ENCODE assay signal across 24 cellular contexts in genomic region chr9:87681271-87682061, GRCh38. TPM values are rescaled to one million over a fixed set of nuclear protein-coding genes. Genes with fewer than 3 reads are reported as not detected.
A peak's percentile ranks its signal among the peaks of the same experiment; 100 is the strongest.
DNase-seq lines count a peak whose midpoint lies in the region; ATAC-seq, FAIRE-seq and TF ChIP-seq lines count a peak whose summit lies in the region.
"Had no signal": no experiment of that assay in that cellular context is flagged by ENCODE, and none has a peak within 500 bp of the region (broad histone marks: within the 10 kb centered on the region; RNA-seq: fewer than 3 reads in every experiment).

No MANE protein-coding gene starts in this region.

- no peak overlapping the region for H2BK120ac ChIP-seq in IMR-90 (ENCODE audit: low read depth, low read length)

- no peaks in the 10 kb centered on the region for H3K9me3 ChIP-seq in IMR-90 (ENCODE audit: control insufficient read depth, insufficient read depth, low read length)
- no peaks in the 10 kb centered on the region for H3K9me3 ChIP-seq in HepG2 (ENCODE audit: low read length)

- H3K23ac ChIP-seq in IMR-90 (ENCODE audit: low read depth, low read length) = no peak overlapping the region

- H4K91ac ChIP-seq in IMR-90 (ENCODE audit: insufficient read depth, low read depth, low read length) = no peak overlapping the region

- no peak overlapping the region for H3K4ac ChIP-seq in IMR-90 (ENCODE audit: low read depth, low read length)

- intact Hi-C loops in IMR-90 (cut with micrococcal nuclease) (no loop called here), HepG2 (cut with micrococcal nuclease; ENCODE audit: unreplicated experiment) (loop anchor here (5.0 to 10.0 kb wide), 2 partner anchors 46 to 363 kb away; partner anchors contain the start of gene CTSL)

- H3K14ac ChIP-seq in IMR-90 (replicated peaks; ENCODE audit: low read depth, low read length) = no peak overlapping the region

- no peak overlapping the region for H3K4me2 ChIP-seq in IMR-90 (ENCODE audit: low read depth, low read length)
- no peak overlapping the region for H3K4me2 ChIP-seq in HepG2 (ENCODE audit: low read depth, low read length)

- H4K8ac ChIP-seq in IMR-90 (ENCODE audit: low read depth in 2 of 2, low read length in 2 of 2) = no peak overlapping the region

- no peaks in the 10 kb centered on the region for H3K27me3 Mint-ChIP-seq in type B pancreatic cell
- H3K27me3 Mint-ChIP-seq in T-helper 2 cell treated with Interferon-gamma antibody and Interleukin-4, amounts not matched to agents 5 μg/mL and 100 μg/mL, for 36 hours (ENCODE audit: low read depth) = no peaks in the 10 kb centered on the region

- FAIRE-seq in HepG2 (lab: Jason Lieb, UNC) = no peak
- FAIRE-seq: GM18507 had no signal

- peaks cover 4% of the 10 kb centered on the region for H3K4me1 ChIP-seq in IMR-90 (ENCODE audit: control insufficient read depth, insufficient read depth, low read length)
- H3K4me1 ChIP-seq in HepG2 (ENCODE audit: insufficient read depth, low read length) = no peaks in the 10 kb centered on the region

- POLR2A ChIA-PET in IMR-90 (lab: Charles Lee; ENCODE audit: unreplicated experiment) (no interaction called here), HepG2 (lab: Yijun Ruan, JAX) (no interaction called here)

- no peak overlapping the region for H2AK5ac ChIP-seq in IMR-90 (ENCODE audit: low read depth, low read length)

- H2BK15ac ChIP-seq in IMR-90 (ENCODE audit: low read depth, low read length) = no peak overlapping the region

- no peak for ATAC-seq in IMR-90 (ENCODE audit: low read depth)
- no peak for ATAC-seq in HepG2
- ATAC-seq: CD8-positive, alpha-beta T cell had no signal

- peaks cover 27% of the 10 kb centered on the region for H3K36me3 Mint-ChIP-seq in type B pancreatic cell
- no peaks in the 10 kb centered on the region for H3K36me3 Mint-ChIP-seq in T-helper 2 cell treated with Interferon-gamma antibody and Interleukin-4, amounts not matched to agents 5 μg/mL and 100 μg/mL, for 36 hours (ENCODE audit: low read depth)
- H3K36me3 Mint-ChIP-seq: CD8-positive, alpha-beta T cell had no signal

- DNase-seq in IMR-90 (no peak), coronary artery (ENCODE audit: low spot score) (peak; percentile 49), HepG2 (ENCODE audit: low spot score) (no peak), type B pancreatic cell (ENCODE audit: extremely low spot score, unreplicated experiment) (peak; percentile 36), T-helper 2 cell (no peak), NCI-H1092 (lab: John Stamatoyannopoulos, UW) (no peak)
- DNase-seq in T-helper 2 cell treated with Interferon-gamma antibody and Interleukin-4, amounts not matched to agents 5 μg/mL and 100 μg/mL, for 36 hours (ENCODE audit: low spot score) = no peak
- DNase-seq: C1 segment of cervical spinal cord; CD8-positive, alpha-beta T cell; DMS153; GDM1; GOT3; HCEC 1CT; KG1; NCI-H1105; NCI-H146; NCI-H2029 treated with DMSO at 0.1 percent for 48 hours; NCI-H226; NCI-H510A treated with DMSO at 0.1 percent for 48 hours; NCI-H748 treated with DMSO at 0.1 percent for 48 hours; NK-92 treated with Interleukin-12 subunit alpha and Interleukin-12 subunit beta, amount 100 ng/mL, for 24 hours; SIG-M5 had no signal

- H3K56ac ChIP-seq in IMR-90 (ENCODE audit: extremely low read depth, insufficient read depth, low read length) = no peak overlapping the region

- CTCF ChIA-PET in IMR-90 (lab: Yijun Ruan, JAX) = no interaction called here
- CTCF ChIA-PET in HepG2 (lab: Yijun Ruan, JAX; ENCODE audit: low intra/inter-chr PET ratio, low total read pairs) = interaction anchor here (5.5 kb wide), 1 partner anchor 131 kb away, joined by 25 read pairs; no protein-coding TSS in a partner anchor

- no peak overlapping the region for H3K18ac ChIP-seq in IMR-90 (ENCODE audit: low read depth, low read length)

- peaks cover 25% of the 10 kb centered on the region for H3K4me1 Mint-ChIP-seq in type B pancreatic cell (ENCODE audit: unreplicated experiment)
- peaks cover 12% of the 10 kb centered on the region for H3K4me1 Mint-ChIP-seq in T-helper 2 cell treated with Interferon-gamma antibody and Interleukin-4, amounts not matched to agents 5 μg/mL and 100 μg/mL, for 36 hours (ENCODE audit: low read depth)

- H3K79me1 ChIP-seq in IMR-90 (ENCODE audit: low read depth in 1 of 2, low read length in 2 of 2) = no peaks in the 10 kb centered on the region

- H3K27ac Mint-ChIP-seq in type B pancreatic cell = no peak overlapping the region
- H3K27ac Mint-ChIP-seq in T-helper 2 cell treated with Interferon-gamma antibody and Interleukin-4, amounts not matched to agents 5 μg/mL and 100 μg/mL, for 36 hours = no peak overlapping the region
- H3K27ac Mint-ChIP-seq: CD8-positive, alpha-beta T cell had no signal

- H2AFZ ChIP-seq in IMR-90 (replicated peaks; ENCODE audit: low read length, poor library complexity) = no peak overlapping the region
- no peak overlapping the region for H2AFZ ChIP-seq in HepG2 (ENCODE audit: low read length)

- dilution Hi-C loops in IMR-90 (cut with HindIII; ENCODE audit: low sequenced_read_pairs, unreplicated experiment) = no loop called here

- H3K27me3 ChIP-seq in IMR-90 (ENCODE audit: control insufficient read depth, insufficient read depth, low read length) = no peaks in the 10 kb centered on the region; the same call in 1 of the 2 replicates
- H3K27me3 ChIP-seq in HepG2 (ENCODE audit: control insufficient read depth in 1 of 2, insufficient read depth in 2 of 2, low read length in 2 of 2) = no peaks in the 10 kb centered on the region

- no peaks in the 10 kb centered on the region for H4K20me1 ChIP-seq in IMR-90 (ENCODE audit: insufficient read depth, low read length)
- H4K20me1 ChIP-seq in HepG2 (ENCODE audit: insufficient read depth, low read length) = 0 out of 2 replicates have a peak, but pooled peaks cover 3% of the 10 kb centered on the region

- H3K36me3 ChIP-seq in IMR-90 (ENCODE audit: control insufficient read depth, insufficient read depth, low read length) = no peaks in the 10 kb centered on the region
- H3K36me3 ChIP-seq in HepG2 (replicated peaks in 1 of 2; ENCODE audit: control insufficient read depth in 1 of 2, insufficient read depth in 2 of 2, low read length in 2 of 2) = peaks cover 21 to 52% of the 10 kb centered on the region in 2 experiments

- BruUV-seq in IMR-90 (replicated peaks; lab: Mats Ljungman, UMichigan) = no TSS peak
- no TSS peak for BruUV-seq in HepG2 (replicated peaks; lab: Mats Ljungman, UMichigan)

- H3K9ac ChIP-seq in IMR-90 (ENCODE audit: low read depth, low read length) (no peak overlapping the region), HepG2 (ENCODE audit: insufficient read depth, low read depth, low read length) (no peak overlapping the region)

- H3K4me3 ChIP-seq in IMR-90 (ENCODE audit: insufficient read depth, low read depth, low read length) (no peak overlapping the region), coronary artery (no peak overlapping the region), HepG2 (replicated peaks in 1 of 3; ENCODE audit: insufficient read depth in 1 of 3, low read depth in 2 of 3, low read length in 3 of 3) (no peak overlapping the region)

- TF ChIP-seq EP300 in HepG2 (IDR thresholded peaks at IDR 0.05; ENCODE audit: low read depth in 2 of 2, low read length in 2 of 2) = no peak
- no peak for TF ChIP-seq EP300 in HepG2 (CRISPR knock-in tag; IDR thresholded peaks at IDR 0.05; ENCODE audit: borderline replicate concordance)

- WGBS in IMR-90 (ENCODE audit: extremely low coverage in 2 of 2, insufficient read length in 1 of 2), 2 experiments = no CpG with 5 or more reads among the region's 11 CpGs
- 98% methylated on average over 11 of the region's 11 CpGs for WGBS in HepG2 (ENCODE audit: low lambda C conversion rate)

- H4K5ac ChIP-seq in IMR-90 (ENCODE audit: low read depth, low read length) = no peak overlapping the region

- H3K4me3 Mint-ChIP-seq in type B pancreatic cell = no peak overlapping the region
- H3K4me3 Mint-ChIP-seq in T-helper 2 cell treated with Interferon-gamma antibody and Interleukin-4, amounts not matched to agents 5 μg/mL and 100 μg/mL, for 36 hours = no peak overlapping the region
- H3K4me3 Mint-ChIP-seq: CD8-positive, alpha-beta T cell had no signal

- no peaks in the 10 kb centered on the region for H3K79me2 ChIP-seq in HepG2 (ENCODE audit: insufficient read depth, low read length)

- no peaks in the 10 kb centered on the region for H3K9me3 Mint-ChIP-seq in type B pancreatic cell
- no peaks in the 10 kb centered on the region for H3K9me3 Mint-ChIP-seq in T-helper 2 cell treated with Interferon-gamma antibody and Interleukin-4, amounts not matched to agents 5 μg/mL and 100 μg/mL, for 36 hours
- H3K9me3 Mint-ChIP-seq: CD8-positive, alpha-beta T cell had no signal

- H3K9me1 ChIP-seq in IMR-90 (ENCODE audit: insufficient read depth, low read length) = no peaks in the 10 kb centered on the region

- H3K27ac ChIP-seq in IMR-90 (ENCODE audit: insufficient read depth, low read length) (no peak overlapping the region), coronary artery (no peak overlapping the region), HepG2 (ENCODE audit: extremely low read length, insufficient read depth, low read length) (no peak overlapping the region)
- H3K27ac ChIP-seq: RWPE1 had no signal

- TF ChIP-seq POLR2A in IMR-90 (IDR thresholded peaks at IDR 0.05; ENCODE audit: low read depth, low read length) = no peak
- TF ChIP-seq POLR2A in HepG2 (IDR thresholded peaks at IDR 0.05; ENCODE audit: insufficient read depth in 1 of 2, low read depth in 2 of 2, low read length in 2 of 2) = no peak

- in situ Hi-C loops in IMR-90 (cut with MboI; ENCODE audit: low sequenced_read_pairs) = loop anchor here (25.0 kb wide), 2 partner anchors 356 to 1331 kb away; no protein-coding TSS in a partner anchor
- in situ Hi-C loops in HepG2 (cut with HindIII; ENCODE audit: extremely low pct_ligation_motif_present, low pct_unique_long_range_greater_than_20kb) = no loop called here

- TF ChIP-seq CTCF in IMR-90 (conservative IDR thresholded peaks at IDR 0.05; ENCODE audit: low read depth, low read length) = no peak
- no peak for TF ChIP-seq CTCF in coronary artery (IDR thresholded peaks at IDR 0.05)
- TF ChIP-seq CTCF in HepG2 (CRISPR knock-in tag; IDR thresholded peaks at IDR 0.05) = no peak
- no peak for TF ChIP-seq CTCF in type B pancreatic cell (conservative IDR thresholded peaks at IDR 0.05)

- no peak overlapping the region for H2AK9ac ChIP-seq in IMR-90 (replicated peaks; ENCODE audit: low read depth, low read length, poor library complexity)

- TF ChIP-seq RAD21 in IMR-90 (IDR thresholded peaks at IDR 0.05; ENCODE audit: low read length) = no peak
- TF ChIP-seq RAD21 in HepG2 (CRISPR knock-in tag; IDR thresholded peaks at IDR 0.05) = no peak

- H2BK20ac ChIP-seq in IMR-90 (ENCODE audit: low read depth, low read length) = no peak overlapping the region

- H2BK5ac ChIP-seq in IMR-90 (ENCODE audit: low read depth, low read length, poor library complexity, severe bottlenecking) = no peak overlapping the region

RNA-seq across cellular contexts. Expression of gene CTSL, which starts 44.5 kb away (rescaled TPM):
- total RNA-seq in IMR-90 (2012; rRNA removed) (57.0 and 89.7 TPM in 2 replicates), HepG2 (2016; rRNA removed; fragmentation: Illumina TruSeq; extraction: Trizol) (40.0 and 78.1 TPM in 2 replicates), type B pancreatic cell (ENCODE audit: low replicate concordance) (85.7 and 117 TPM in 2 replicates)
- polyA plus RNA-seq in IMR-90 (2012; rRNA removed) (104 and 112 TPM in 2 replicates), HepG2 (2011; rRNA removed) (83.8 and 113 TPM in 2 replicates)
- polyA plus RNA-seq in IMR-90 (2012; cell fraction: cytosol; rRNA removed) = 45.3 and 56.3 TPM in 2 replicates
- 13.5 and 55.6 TPM in 2 replicates for polyA plus RNA-seq in IMR-90 (2012; cell fraction: nucleus; rRNA removed; ENCODE audit: low replicate concordance)
- total RNA-seq in HepG2 (2016; cell fraction: cytosol; rRNA removed; fragmentation: Illumina TruSeq; extraction: Trizol; ENCODE audit: low read depth) = 3.8 and 5.8 TPM in 2 replicates
- 40.5 and 78.7 TPM in 2 replicates for total RNA-seq in HepG2 (2016; cell fraction: insoluble cytoplasmic fraction; rRNA removed; fragmentation: Illumina TruSeq; extraction: Trizol)
- total RNA-seq in HepG2 (2016; cell fraction: membrane; rRNA removed; fragmentation: Illumina TruSeq; extraction: Trizol) = 8.0 and 8.5 TPM in 2 replicates
- 52.9 and 63.4 TPM in 2 replicates for total RNA-seq in HepG2 (2016; cell fraction: nucleus; rRNA removed; fragmentation: Illumina TruSeq; extraction: Trizol)
- polyA plus RNA-seq in HepG2 (2011; cell fraction: cytosol; rRNA removed) = 73.7 and 84.1 TPM in 2 replicates
- polyA plus RNA-seq in HepG2 (2011; cell fraction: nucleus; rRNA removed) = 20.1 and 27.7 TPM in 2 replicates
- polyA plus RNA-seq in HepG2 (2012) = 48.9 and 56.9 TPM in 2 replicates
- 4.8 and 5.2 TPM in 2 replicates for polyA plus RNA-seq in HepG2 (2016; cell fraction: cytosol; fragmentation: Illumina TruSeq; extraction: Trizol; ENCODE audit: low read depth)
- 36.0 and 42.5 TPM in 2 replicates for polyA plus RNA-seq in HepG2 (2016; cell fraction: insoluble cytoplasmic fraction; fragmentation: Illumina TruSeq; extraction: Trizol; ENCODE audit: low read depth)
- polyA plus RNA-seq in HepG2 (2016; cell fraction: membrane; fragmentation: Illumina TruSeq; extraction: Trizol; ENCODE audit: low read depth) = 5.3 and 5.5 TPM in 2 replicates
- polyA plus RNA-seq in HepG2 (2016; cell fraction: nucleus; fragmentation: Illumina TruSeq; extraction: Trizol; ENCODE audit: insufficient read depth, low read depth) = 85.9 and 86.3 TPM in 2 replicates
- polyA minus RNA-seq in HepG2 (2011; rRNA and poly(A)+ RNA removed; ENCODE audit: low replicate concordance) = 18.9 and 34.3 TPM in 2 replicates
- 21.2 and 31.1 TPM in 2 replicates for polyA minus RNA-seq in HepG2 (2011; cell fraction: cytosol; rRNA and poly(A)+ RNA removed)
- polyA minus RNA-seq in HepG2 (2011; cell fraction: nucleus; rRNA and poly(A)+ RNA removed) = 11.2 and 15.9 TPM in 2 replicates

Comparison
In these comparisons a context has a peak if more than half of its experiments do, and no peak if none do; other contexts are left out.
1. DNase-seq: peak in coronary artery (single experiment) and type B pancreatic cell (single experiment); none in IMR-90 (single experiment), HepG2 (single experiment), T-helper 2 cell (0 of 5), T-helper 2 cell treated with Interferon-gamma antibody and Interleukin-4, amounts not matched to agents 5 μg/mL and 100 μg/mL, for 36 hours (single experiment) and NCI-H1092 (single experiment).